15 cellular contexts compared by ENCODE assay signal in the genomic region with DNA sequence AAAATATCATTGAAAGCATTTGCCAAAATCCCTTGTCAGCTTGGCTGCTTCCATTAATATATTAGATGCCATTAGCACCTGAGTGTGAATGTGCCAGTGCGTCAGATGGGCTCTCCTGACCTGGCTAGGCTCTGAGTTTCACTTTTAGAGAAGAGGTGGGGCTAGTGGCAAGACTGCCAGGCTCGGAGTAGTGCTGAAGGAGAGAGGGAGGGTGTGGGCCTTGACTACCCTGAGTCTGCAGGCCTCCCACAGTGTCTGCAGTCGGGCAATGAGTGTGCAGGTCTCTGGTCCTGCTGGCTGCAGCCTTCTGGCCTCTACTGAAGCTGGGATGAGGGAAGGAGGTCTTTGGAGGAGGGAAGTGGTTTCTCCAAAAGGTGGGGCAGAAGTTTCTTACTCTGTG. TPM values are rescaled to one million over a fixed set of nuclear protein-coding genes. Genes with fewer than 3 reads are reported as not detected.
DNase-seq lines count a peak whose midpoint lies in the region; ATAC-seq, FAIRE-seq and TF ChIP-seq lines count a peak whose summit lies in the region.
"Had no signal": no experiment of that assay in that cellular context is flagged by ENCODE, and none has a peak within 500 bp of the region (broad histone marks: within the 10 kb centered on the region; RNA-seq: fewer than 3 reads in every experiment).

No MANE protein-coding gene starts in this region.

- no peak for TF ChIP-seq CTCF in CD8-positive, alpha-beta T cell (IDR thresholded peaks at IDR 0.05)
- TF ChIP-seq CTCF in HEK293 (tag by site-specific recombination; IDR thresholded peaks at IDR 0.05) (no peak), natural killer cell (IDR thresholded peaks at IDR 0.05) (no peak)

- POLR2A ChIA-PET in CD8-positive, alpha-beta T cell (lab: Charles Lee) = no interaction called here
- POLR2A ChIA-PET in HEK293 (lab: Yijun Ruan, JAX) = no interaction called here

- H3K4me3 ChIP-seq in CD8-positive, alpha-beta T cell (ENCODE audit: low read depth, low read length) = no peak overlapping the region
- H3K4me3 ChIP-seq in HEK293 (ENCODE audit: low read depth, low read length) = no peak overlapping the region

- H3K36me3 Mint-ChIP-seq in CD8-positive, alpha-beta T cell = peaks cover 39% of the 10 kb centered on the region
- H3K36me3 Mint-ChIP-seq in effector memory CD8-positive, alpha-beta T cell (ENCODE audit: insufficient read depth) = peaks cover 8% of the 10 kb centered on the region
- H3K36me3 Mint-ChIP-seq in natural killer cell = peaks cover 15% of the 10 kb centered on the region

- no peaks in the 10 kb centered on the region for H3K9me3 ChIP-seq in CD8-positive, alpha-beta T cell (ENCODE audit: low read length)
- H3K9me3 ChIP-seq in HEK293 (ENCODE audit: control insufficient read depth, insufficient read depth, low read depth, low read length) = no peaks in the 10 kb centered on the region

- no peaks in the 10 kb centered on the region for H3K9me3 Mint-ChIP-seq in CD8-positive, alpha-beta T cell
- H3K9me3 Mint-ChIP-seq in effector memory CD8-positive, alpha-beta T cell = no peaks in the 10 kb centered on the region
- no peaks in the 10 kb centered on the region for H3K9me3 Mint-ChIP-seq in natural killer cell
- H3K9me3 Mint-ChIP-seq: brain, memory B cell had no signal

- no peaks in the 10 kb centered on the region for H3K4me1 ChIP-seq in CD8-positive, alpha-beta T cell (ENCODE audit: insufficient read depth, low read length)
- H3K4me1 ChIP-seq in HEK293 (ENCODE audit: control insufficient read depth, insufficient read depth, low read length) = no peaks in the 10 kb centered on the region

- no peak overlapping the region for H3K27ac ChIP-seq in CD8-positive, alpha-beta T cell (ENCODE audit: low read depth, low read length)
- H3K27ac ChIP-seq in HEK293 (ENCODE audit: extremely low read depth, low read depth, low read length) = no peak overlapping the region

- peaks cover 3% of the 10 kb centered on the region for H3K4me1 Mint-ChIP-seq in CD8-positive, alpha-beta T cell (ENCODE audit: low read depth)
- peaks cover 3 to 8% of the 10 kb centered on the region in 2 donors for H3K4me1 Mint-ChIP-seq in effector memory CD8-positive, alpha-beta T cell (ENCODE audit: low read depth in 2 of 2)
- peaks cover 4 to 11% of the 10 kb centered on the region in 2 donors for H3K4me1 Mint-ChIP-seq in natural killer cell
- H3K4me1 Mint-ChIP-seq: brain, memory B cell had no signal

- peak overlapping the region; percentile 14 for H3K27ac Mint-ChIP-seq in CD8-positive, alpha-beta T cell
- H3K27ac Mint-ChIP-seq in effector memory CD8-positive, alpha-beta T cell = no peak overlapping the region
- no peak overlapping the region for H3K27ac Mint-ChIP-seq in natural killer cell
- H3K27ac Mint-ChIP-seq: brain, memory B cell had no signal

- no peak overlapping the region for H3K4me3 Mint-ChIP-seq in CD8-positive, alpha-beta T cell
- H3K4me3 Mint-ChIP-seq in effector memory CD8-positive, alpha-beta T cell = no peak overlapping the region
- no peak overlapping the region for H3K4me3 Mint-ChIP-seq in natural killer cell
- H3K4me3 Mint-ChIP-seq: brain, memory B cell had no signal

- ATAC-seq in CD8-positive, alpha-beta T cell = no peak
- peak; percentile 59 for ATAC-seq in effector memory CD8-positive, alpha-beta T cell (replicated peaks)
- ATAC-seq in natural killer cell = peak in 2 of 3 donors; percentile 26 to 58
- ATAC-seq in HG03280 (IDR thresholded peaks at IDR 0.05; ENCODE audit: unreplicated experiment) = no peak
- ATAC-seq in GM21717 (IDR thresholded peaks at IDR 0.05; ENCODE audit: unreplicated experiment) = no peak
- ATAC-seq: sciatic nerve had no signal

- intact Hi-C loops in CD8-positive, alpha-beta T cell (cut with DNase I, micrococcal nuclease) = no loop called here
- intact Hi-C loops in natural killer cell (cut with micrococcal nuclease) = no loop called here

- peaks cover 6% of the 10 kb centered on the region for H3K36me3 ChIP-seq in CD8-positive, alpha-beta T cell (ENCODE audit: insufficient read depth, low read length)
- peaks cover 6 to 30% of the 10 kb centered on the region in 2 experiments for H3K36me3 ChIP-seq in HEK293 (ENCODE audit: control insufficient read depth in 2 of 2, insufficient read depth in 1 of 2, low read length in 2 of 2)

- no peak for DNase-seq in CD8-positive, alpha-beta T cell
- DNase-seq in effector memory CD8-positive, alpha-beta T cell = no peak
- no peak for DNase-seq in natural killer cell
- DNase-seq in frontal cortex (ENCODE audit: low spot score in 2 of 2) = no peak
- DNase-seq in DMS53 treated with DMSO at 0.1 percent for 48 hours (lab: John Stamatoyannopoulos, UW; ENCODE audit: unreplicated experiment) = no peak
- DNase-seq: stimulated activated CD4-positive, alpha-beta T cell treated with anti-CD3 and anti-CD28 coated beads, Interleukin-4, amount 100 ng/mL, for 24 hours; trophoblast cell; WERI-Rb-1 had no signal

- H3K27me3 ChIP-seq in CD8-positive, alpha-beta T cell (ENCODE audit: insufficient read depth, low read length) = no peaks in the 10 kb centered on the region

- H3K27me3 Mint-ChIP-seq in CD8-positive, alpha-beta T cell (ENCODE audit: low read depth) = no peaks in the 10 kb centered on the region
- no peaks in the 10 kb centered on the region for H3K27me3 Mint-ChIP-seq in effector memory CD8-positive, alpha-beta T cell
- no peaks in the 10 kb centered on the region for H3K27me3 Mint-ChIP-seq in natural killer cell (ENCODE audit: low read depth in 2 of 2)
- H3K27me3 Mint-ChIP-seq: brain, memory B cell had no signal

- no peak for FAIRE-seq in frontal cortex (lab: Jason Lieb, UNC)

- CTCF ChIA-PET in CD8-positive, alpha-beta T cell (lab: Charles Lee) = interaction anchor here (1.4 kb wide), 1 partner anchor 9 kb away, joined by 4 read pairs; no protein-coding TSS in a partner anchor
- CTCF ChIA-PET in HEK293 (lab: Yijun Ruan, JAX) = no interaction called here

TF ChIP-seq in HEK293, 187 proteins besides CTCF, POLR2A, EP300 and RAD21:
- no peak for TF ChIP-seq ZNF610 (tag by site-specific recombination; IDR thresholded peaks at IDR 0.05; ENCODE audit: borderline replicate concordance)
- TF ChIP-seq ZNF324 (tag by site-specific recombination; IDR thresholded peaks at IDR 0.05) = no peak
- no peak for TF ChIP-seq ZNF211 (tag by site-specific recombination; IDR thresholded peaks at IDR 0.05; ENCODE audit: low read depth)
- TF ChIP-seq ZIC2 (tag by site-specific recombination; IDR thresholded peaks at IDR 0.05) = peak; percentile 22; the same call in 1 of the 2 replicates

RNA-seq across cellular contexts. Expression of a gene that starts 34.6 kb away (rescaled TPM):
- total RNA-seq in CD8-positive, alpha-beta T cell = under 1 TPM in 1 of 2 experiments, not detected in 1; 0.24 TPM
- total RNA-seq in natural killer cell (1 to 10 TPM in 1 of 3 donors, under 1 TPM in 2; 0.14 to 3.5 (median 0.61) TPM), frontal cortex (not detected)
- total RNA-seq: OCI-LY7 had no signal

RNA-seq across cellular contexts. Expression of a gene that starts 38.8 kb away (rescaled TPM):
- total RNA-seq in CD8-positive, alpha-beta T cell = 10 to 100 TPM; 36.9 to 41.0 TPM
- total RNA-seq in natural killer cell (10 to 100 TPM; 46.0 to 58.5 (median 57.4) TPM), frontal cortex (17.9 TPM)

Comparison
In these comparisons a context has a peak if more than half of its experiments do, and no peak if none do; other contexts are left out.
1. ATAC-seq: peak in effector memory CD8-positive, alpha-beta T cell (single experiment) and natural killer cell (2 of 3); none in CD8-positive, alpha-beta T cell (single experiment), HG03280 (single experiment) and GM21717 (single experiment).